Comparison of ENCODE assay signal across 11 cellular contexts in the genomic region with DNA sequence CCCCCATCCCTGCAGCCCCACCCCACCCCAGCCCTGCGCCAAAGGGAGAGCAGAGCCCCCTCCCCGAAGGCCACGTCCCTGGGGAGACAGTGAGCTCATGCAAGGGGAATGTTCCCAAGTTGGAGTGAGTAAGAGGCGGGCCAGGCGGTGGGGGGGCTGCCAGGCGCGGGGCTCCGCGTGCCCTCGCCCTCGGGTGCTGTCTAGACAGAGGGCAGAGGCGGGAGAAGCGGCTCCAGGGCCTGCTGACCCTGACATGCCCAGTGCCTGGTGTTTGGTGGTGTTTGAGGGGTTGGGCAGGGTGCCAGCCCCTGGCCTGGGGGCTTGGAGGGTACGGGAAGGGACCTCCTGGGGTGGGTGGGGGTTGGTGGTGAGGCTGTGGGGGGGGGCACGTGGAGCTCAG. TPM values are rescaled to one million over a fixed set of nuclear protein-coding genes. Genes with fewer than 3 reads are reported as not detected.
DNase-seq lines count a peak whose midpoint lies in the region; ATAC-seq and TF ChIP-seq lines count a peak whose summit lies in the region.
"Had no signal": no experiment of that assay in that cellular context is flagged by ENCODE, and none has a peak within 500 bp of the region (broad histone marks: within the 10 kb centered on the region; RNA-seq: fewer than 3 reads in every experiment).

No MANE protein-coding gene starts in this region.

- no peaks in the 10 kb centered on the region for H3K9me3 ChIP-seq in lung (ENCODE audit: control insufficient read depth in 2 of 2, insufficient read depth in 1 of 2, low read length in 1 of 2)
- H3K9me3 ChIP-seq in aorta (ENCODE audit: control insufficient read depth, low read length) = no peaks in the 10 kb centered on the region

- H3K4me1 Mint-ChIP-seq in chondrocyte (ENCODE audit: low read depth) = peaks cover 32% of the 10 kb centered on the region
- H3K4me1 Mint-ChIP-seq in natural killer cell treated with Interleukin-12 subunit alpha and Interleukin-12 subunit beta and Interleukin-15 and Interleukin-18, amount 100 ng/mL, for 72 hours (ENCODE audit: low read depth in 2 of 2) = peaks cover 0 to 5% of the 10 kb centered on the region in 2 donors

- H3K9me3 Mint-ChIP-seq in chondrocyte (ENCODE audit: low read depth) = no peaks in the 10 kb centered on the region
- no peaks in the 10 kb centered on the region for H3K9me3 Mint-ChIP-seq in natural killer cell treated with Interleukin-12 subunit alpha and Interleukin-12 subunit beta and Interleukin-15 and Interleukin-18, amount 100 ng/mL, for 72 hours
- H3K9me3 Mint-ChIP-seq: activated naive CD8-positive, alpha-beta T cell treated with anti-CD3 and anti-CD28 coated beads, Interleukin-2, amount 50 U/mL, for 24 hours; CD4-positive, alpha-beta T cell had no signal

- H3K27me3 Mint-ChIP-seq in chondrocyte (ENCODE audit: low read depth) = no peaks in the 10 kb centered on the region
- H3K27me3 Mint-ChIP-seq in natural killer cell treated with Interleukin-12 subunit alpha and Interleukin-12 subunit beta and Interleukin-15 and Interleukin-18, amount 100 ng/mL, for 72 hours = peaks cover 6 to 10% of the 10 kb centered on the region in 2 donors

- peak overlapping the region; percentile 95 for H3K27ac Mint-ChIP-seq in chondrocyte (ENCODE audit: unreplicated experiment)
- H3K27ac Mint-ChIP-seq in natural killer cell treated with Interleukin-12 subunit alpha and Interleukin-12 subunit beta and Interleukin-15 and Interleukin-18, amount 100 ng/mL, for 72 hours = no peak overlapping the region
- H3K27ac Mint-ChIP-seq: activated naive CD8-positive, alpha-beta T cell treated with anti-CD3 and anti-CD28 coated beads, Interleukin-2, amount 50 U/mL, for 24 hours; CD4-positive, alpha-beta T cell had no signal

- H3K4me1 ChIP-seq in lung (ENCODE audit: control insufficient read depth in 2 of 2, insufficient read depth in 2 of 2, low read length in 2 of 2) = peaks cover 0 to 17% of the 10 kb centered on the region in 2 donors
- H3K4me1 ChIP-seq in aorta (ENCODE audit: control insufficient read depth in 1 of 2, insufficient read depth in 2 of 2, low read length in 2 of 2) = no peaks in the 10 kb centered on the region

- intact Hi-C loops in Right ventricle myocardium superior (cut with DNase I) (no loop called here), Right ventricle myocardium inferior (cut with DNase I) (loop anchor here (5.0 kb wide), 1 partner anchor 35 kb away; no protein-coding TSS in a partner anchor), aorta (cut with DNase I) (loop anchor here in 1 of 2 donors (5.0 kb wide), 1 partner anchor 120 kb away; a partner anchor contains a TSS)

- peak; percentile 11 for ATAC-seq in Right ventricle myocardium superior (ENCODE audit: poor library complexity)
- no peak for ATAC-seq in Right ventricle myocardium inferior
- no peak for ATAC-seq in lung (ENCODE audit: insufficient read depth, low FRiP score)
- peak; percentile 42 for ATAC-seq in aorta (ENCODE audit: low FRiP score)
- ATAC-seq in natural killer cell treated with Interleukin-12 subunit alpha and Interleukin-12 subunit beta and Interleukin-15 and Interleukin-18, amount 100 ng/mL, for 72 hours = no peak
- ATAC-seq: activated naive CD8-positive, alpha-beta T cell treated with anti-CD3 and anti-CD28 coated beads, Interleukin-2, amount 50 U/mL, for 24 hours had no signal

- DNase-seq in Right ventricle myocardium superior (peak; percentile 81), Right ventricle myocardium inferior (ENCODE audit: missing footprints) (no peak), chondrocyte (ENCODE audit: low spot score) (peak; percentile 98), lung (ENCODE audit: low spot score) (peak; percentile 68), aorta (peak; percentile 91 to 95), ecto neural progenitor cell (ENCODE audit: low spot score) (no peak), mesenteric fat pad (ENCODE audit: low spot score) (no peak)
- no peak for DNase-seq in natural killer cell treated with Interleukin-12 subunit alpha and Interleukin-12 subunit beta and Interleukin-15 and Interleukin-18, amount 100 ng/mL, for 72 hours (ENCODE audit: low spot score)
- DNase-seq: activated naive CD8-positive, alpha-beta T cell treated with anti-CD3 and anti-CD28 coated beads, Interleukin-2, amount 50 U/mL, for 24 hours; CD4-positive, alpha-beta T cell; NCI-H526 treated with DMSO at 0.1 percent for 48 hours had no signal

- WGBS in lung, 2 donors = 6% methylated on average over 11 to 15 of the region's 15 CpGs
- WGBS in aorta, 2 donors = 0 to 1% methylated on average over 12 to 15 of the region's 15 CpGs

- peaks cover 4% of the 10 kb centered on the region for H3K36me3 Mint-ChIP-seq in chondrocyte (ENCODE audit: low read depth)
- no peaks in the 10 kb centered on the region for H3K36me3 Mint-ChIP-seq in natural killer cell treated with Interleukin-12 subunit alpha and Interleukin-12 subunit beta and Interleukin-15 and Interleukin-18, amount 100 ng/mL, for 72 hours

- H3K4me3 Mint-ChIP-seq in chondrocyte (ENCODE audit: unreplicated experiment) = peak overlapping the region; percentile 75
- no peak overlapping the region for H3K4me3 Mint-ChIP-seq in natural killer cell treated with Interleukin-12 subunit alpha and Interleukin-12 subunit beta and Interleukin-15 and Interleukin-18, amount 100 ng/mL, for 72 hours
- H3K4me3 Mint-ChIP-seq: activated naive CD8-positive, alpha-beta T cell treated with anti-CD3 and anti-CD28 coated beads, Interleukin-2, amount 50 U/mL, for 24 hours; CD4-positive, alpha-beta T cell had no signal

- no peaks in the 10 kb centered on the region for H3K36me3 ChIP-seq in lung (ENCODE audit: control insufficient read depth in 2 of 2, insufficient read depth in 2 of 2, low read length in 2 of 2)
- H3K36me3 ChIP-seq in aorta (ENCODE audit: control insufficient read depth in 1 of 2, insufficient read depth in 2 of 2, low read length in 1 of 2) = no peaks in the 10 kb centered on the region

- H3K27ac ChIP-seq in lung (ENCODE audit: low read depth in 1 of 2, low read length in 1 of 2) (peak overlapping the region; percentile 90 to 92), aorta (ENCODE audit: low read depth in 1 of 2, low read length in 2 of 2) (peak overlapping the region; percentile 7 to 81)

- H3K27me3 ChIP-seq in lung (ENCODE audit: control insufficient read depth, insufficient read depth) (no peaks in the 10 kb centered on the region), aorta (ENCODE audit: control insufficient read depth in 1 of 2, insufficient read depth in 2 of 2, low read length in 1 of 2) (no peaks in the 10 kb centered on the region)

- H3K4me3 ChIP-seq in lung (peak overlapping the region; percentile 42), aorta (ENCODE audit: low read length in 2 of 2) (peak overlapping the region; percentile 70 to 73)

- no peak for TF ChIP-seq CTCF in chondrocyte (IDR thresholded peaks at IDR 0.05)
- no peak for TF ChIP-seq CTCF in lung (IDR thresholded peaks at IDR 0.05; ENCODE audit: control extremely low read depth, extremely low read depth)

RNA-seq across cellular contexts. Expression of a gene that starts 1.0 kb away (rescaled TPM):
- total RNA-seq in Right ventricle myocardium superior (27.4 TPM), Right ventricle myocardium inferior (37.1 TPM), chondrocyte (267 to 316 TPM (median 312 TPM) in 3 replicates), lung (100 to 1,000 TPM in 1 of 2 donors, 10 to 100 TPM in 1; 15.1 to 120 TPM), aorta (100 to 1,000 TPM; 116 to 134 TPM), mesenteric fat pad (193 TPM)
- polyA plus RNA-seq in lung (100 to 1,000 TPM; 109 to 172 TPM), aorta (10 to 100 TPM; 40.6 to 80.1 TPM)
- total RNA-seq in natural killer cell treated with Interleukin-12 subunit alpha and Interleukin-12 subunit beta and Interleukin-15 and Interleukin-18, amount 100 ng/mL, for 72 hours = 1 to 10 TPM; 1.7 to 3.6 TPM

RNA-seq across cellular contexts. Expression of a gene that starts 14.2 kb away (rescaled TPM):
- total RNA-seq in Right ventricle myocardium superior = 21.2 TPM
- 19.7 TPM for total RNA-seq in Right ventricle myocardium inferior
- total RNA-seq in chondrocyte = 29.3 to 36.3 TPM (median 29.5 TPM) in 3 replicates
- total RNA-seq in lung = 10 to 100 TPM; 18.1 to 46.2 TPM
- polyA plus RNA-seq in lung = 10 to 100 TPM; 32.2 to 41.9 TPM
- total RNA-seq in aorta = 10 to 100 TPM; 26.7 to 26.9 TPM
- polyA plus RNA-seq in aorta = 10 to 100 TPM; 18.3 to 38.5 TPM
- 37.3 TPM for total RNA-seq in mesenteric fat pad
- total RNA-seq in natural killer cell treated with Interleukin-12 subunit alpha and Interleukin-12 subunit beta and Interleukin-15 and Interleukin-18, amount 100 ng/mL, for 72 hours = 100 to 1,000 TPM in 1 of 2 donors, 10 to 100 TPM in 1; 77.7 to 138 TPM

RNA-seq across cellular contexts. Expression of a gene that starts 18.1 kb away (rescaled TPM):
- total RNA-seq in Right ventricle myocardium superior = not detected
- not detected for total RNA-seq in Right ventricle myocardium inferior
- not detected in 3 replicates for total RNA-seq in chondrocyte
- 1 to 10 TPM in 1 of 2 donors, not detected in 1; 2.0 TPM for total RNA-seq in lung
- polyA plus RNA-seq in lung = under 1 TPM; 0.10 to 0.60 TPM
- not detected for total RNA-seq in aorta
- polyA plus RNA-seq in aorta = not detected
- total RNA-seq in mesenteric fat pad = not detected
- total RNA-seq in natural killer cell treated with Interleukin-12 subunit alpha and Interleukin-12 subunit beta and Interleukin-15 and Interleukin-18, amount 100 ng/mL, for 72 hours = 1 to 10 TPM in 1 of 2 donors, not detected in 1; 1.4 TPM
- total RNA-seq: CD4-positive, alpha-beta T cell had no signal

RNA-seq across cellular contexts. Expression of a gene that starts 31.5 kb away (rescaled TPM):
- total RNA-seq in Right ventricle myocardium superior (32.9 TPM), Right ventricle myocardium inferior (34.0 TPM), chondrocyte (166 to 182 TPM (median 175 TPM) in 3 replicates), lung (10 to 100 TPM; 33.5 to 45.7 TPM), aorta (10 to 100 TPM; 27.5 to 75.1 TPM), mesenteric fat pad (212 TPM)
- polyA plus RNA-seq in lung (10 to 100 TPM; 16.2 to 22.7 TPM), aorta (1 to 10 TPM in 1 of 2 donors, under 1 TPM in 1; 0.59 to 2.5 TPM)
- total RNA-seq in natural killer cell treated with Interleukin-12 subunit alpha and Interleukin-12 subunit beta and Interleukin-15 and Interleukin-18, amount 100 ng/mL, for 72 hours = not detected
- total RNA-seq: CD4-positive, alpha-beta T cell had no signal

RNA-seq across cellular contexts. Expression of a gene that starts 37.5 kb away (rescaled TPM):
- total RNA-seq in Right ventricle myocardium superior (not detected), Right ventricle myocardium inferior (not detected), chondrocyte (not detected in 3 replicates), lung (under 1 TPM; 0.23 to 0.46 TPM), aorta (under 1 TPM; 0.36 to 0.45 TPM), mesenteric fat pad (0.22 TPM)
- polyA plus RNA-seq in lung (under 1 TPM; 0.10 to 0.85 TPM), aorta (1 to 10 TPM in 1 of 2 donors, under 1 TPM in 1; 0.63 to 4.8 TPM)
- total RNA-seq in natural killer cell treated with Interleukin-12 subunit alpha and Interleukin-12 subunit beta and Interleukin-15 and Interleukin-18, amount 100 ng/mL, for 72 hours = not detected

Comparison
In these comparisons a context has a peak if more than half of its experiments do, and no peak if none do; other contexts are left out.
1. ATAC-seq: peak in Right ventricle myocardium superior (single experiment) and aorta (single experiment); none in Right ventricle myocardium inferior (single experiment), lung (single experiment) and natural killer cell treated with Interleukin-12 subunit alpha and Interleukin-12 subunit beta and Interleukin-15 and Interleukin-18, amount 100 ng/mL, for 72 hours (0 of 2).
2. DNase-seq: peak in Right ventricle myocardium superior (single experiment), chondrocyte (single experiment), lung (single experiment) and aorta (2 of 2); none in Right ventricle myocardium inferior (single experiment), ecto neural progenitor cell (single experiment), mesenteric fat pad (single experiment) and natural killer cell treated with Interleukin-12 subunit alpha and Interleukin-12 subunit beta and Interleukin-15 and Interleukin-18, amount 100 ng/mL, for 72 hours (single experiment).